Comparison of ENCODE assay signal across 10 cellular contexts in genomic region chr2:8535821-8536685, GRCh38.
DNase-seq lines count a peak whose midpoint lies in the region; ATAC-seq, FAIRE-seq and TF ChIP-seq lines count a peak whose summit lies in the region.
"Had no signal": no experiment of that assay in that cellular context is flagged by ENCODE, and none has a peak within 500 bp of the region (broad histone marks: within the 10 kb centered on the region; RNA-seq: fewer than 3 reads in every experiment).

No MANE protein-coding gene starts in this region.

- no peaks in the 10 kb centered on the region for H4K20me1 ChIP-seq in Loucy (ENCODE audit: insufficient read depth, low read length, poor library complexity, severe bottlenecking)
- no peaks in the 10 kb centered on the region for H4K20me1 ChIP-seq in K562 (replicated peaks; ENCODE audit: control insufficient read depth, insufficient read depth, low read length)

- intact Hi-C loops in CD4-positive, alpha-beta memory T cell (cut with micrococcal nuclease), result no loop called here
- intact Hi-C loops in K562 (cut with micrococcal nuclease), result no loop called here

- H3K9me1 ChIP-seq in K562 (ENCODE audit: control insufficient read depth, insufficient read depth, low read length), result no peaks in the 10 kb centered on the region

- TF ChIP-seq CTCF in Loucy (conservative IDR thresholded peaks at IDR 0.05; ENCODE audit: low read length) (no peak), K562 (IDR thresholded peaks at IDR 0.05 in 2 of 3, conservative IDR thresholded peaks at IDR 0.05 in 1 of 3; ENCODE audit: insufficient read depth in 2 of 3, low read depth in 1 of 3, low read length in 3 of 3) (no peak), nephron (IDR thresholded peaks at IDR 0.05; ENCODE audit: unreplicated experiment in 3 of 3) (no peak)

- WGBS in K562 (ENCODE audit: insufficient coverage, low coverage, missing lambda C conversion rate), result 38% methylated on average over 19 of the region's 19 CpGs

- H3K27me3 ChIP-seq in CD4-positive, alpha-beta memory T cell (ENCODE audit: insufficient read depth, low read length), result no peaks in the 10 kb centered on the region
- H3K27me3 ChIP-seq in Loucy (ENCODE audit: insufficient read depth, low read length, poor library complexity, severe bottlenecking), result no peaks in the 10 kb centered on the region
- H3K27me3 ChIP-seq in K562 (ENCODE audit: control insufficient read depth in 2 of 2, insufficient read depth in 2 of 2, low read length in 2 of 2), result no peaks in the 10 kb centered on the region

- peak; percentile 79 for FAIRE-seq in K562 (lab: Jason Lieb, UNC)

- no peak overlapping the region for H3K27ac ChIP-seq in CD4-positive, alpha-beta memory T cell (ENCODE audit: low read depth, low read length)
- H3K27ac ChIP-seq in K562 (ENCODE audit: extremely low read depth, low read depth, low read length), result no peak overlapping the region

- H3K9ac ChIP-seq in Loucy (ENCODE audit: low read depth, low read length, poor library complexity, severe bottlenecking) (peak overlapping the region; percentile 95), K562 (ENCODE audit: insufficient read depth in 1 of 2, low read depth in 2 of 2, low read length in 2 of 2) (peak overlapping the region in 1 of 2 experiments; percentile 69; a peak in 2 of 4 replicates)

- no peaks in the 10 kb centered on the region for H3K36me3 ChIP-seq in CD4-positive, alpha-beta memory T cell (ENCODE audit: insufficient read depth, low read length)
- H3K36me3 ChIP-seq in Loucy (ENCODE audit: insufficient read depth, low read length) (no peaks in the 10 kb centered on the region; the same call in 1 of the 2 replicates), K562 (ENCODE audit: control insufficient read depth, insufficient read depth, low read length) (no peaks in the 10 kb centered on the region)

- peaks cover 4% of the 10 kb centered on the region; the same call in 1 of the 2 replicates for H3K79me2 ChIP-seq in Loucy (ENCODE audit: insufficient read depth, low read length)
- no peaks in the 10 kb centered on the region for H3K79me2 ChIP-seq in K562 (ENCODE audit: control insufficient read depth, insufficient read depth, low read length)

- DNase-seq in CD4-positive, alpha-beta memory T cell, result no peak
- DNase-seq in K562 (ENCODE audit: extremely low read depth in 1 of 4, low spot score in 3 of 4) (peak in 2 of 4 experiments; percentile 32 to 42), SHP77 (lab: John Stamatoyannopoulos, UW) (no peak), glomerular visceral epithelial cell (ENCODE audit: extremely low spot score) (no peak), RKO (ENCODE audit: low spot score) (no peak)
- DNase-seq: amniotic stem cell, DMS79 treated with DMSO at 0.1 percent for 48 hours had no signal

- H2AFZ ChIP-seq in Loucy (ENCODE audit: low read length) (peak overlapping the region; percentile 23), K562 (ENCODE audit: low read depth, low read length) (peak overlapping the region; percentile 77)

- TF ChIP-seq EP300 in K562 (IDR thresholded peaks at IDR 0.05; ENCODE audit: low read length), result no peak

- H3K4me3 ChIP-seq in CD4-positive, alpha-beta memory T cell (ENCODE audit: low read length in 2 of 2), result no peak overlapping the region
- no peak overlapping the region for H3K4me3 ChIP-seq in Loucy (ENCODE audit: low read length, poor library complexity, severe bottlenecking)
- no peak overlapping the region for H3K4me3 ChIP-seq in K562

- H3K4me3 Mint-ChIP-seq in CD4-positive, alpha-beta memory T cell, result peak overlapping the region in 1 of 8 donors; percentile 32
- no peak overlapping the region for H3K4me3 Mint-ChIP-seq in nephron

- H3K27ac Mint-ChIP-seq in CD4-positive, alpha-beta memory T cell, result peak overlapping the region in 4 of 7 donors; percentile 16 to 87 (median 76)
- peak overlapping the region; percentile 71 to 92 (median 90) for H3K27ac Mint-ChIP-seq in nephron

- TF ChIP-seq RAD21 in K562 (CRISPR knock-in tag; conservative IDR thresholded peaks at IDR 0.05 in 1 of 2, IDR thresholded peaks at IDR 0.05 in 1 of 2), result no peak

- POLR2A ChIA-PET in CD4-positive, alpha-beta memory T cell (lab: Charles Lee; ENCODE audit: partially characterized antibody), result interaction anchor here (1.1 to 1.4 kb wide), 2 partner anchors 9 to 12 kb away, joined by 3 to 4 read pairs; no protein-coding TSS in a partner anchor
- POLR2A ChIA-PET in K562 (lab: Yijun Ruan, JAX), result interaction anchor here (0.6 to 1.7 kb wide), 3 partner anchors 8 to 16 kb away, joined by 3 to 4 read pairs (median 4); no protein-coding TSS in a partner anchor

- no peaks in the 10 kb centered on the region for H3F3A ChIP-seq in Loucy (ENCODE audit: low read depth)

- peaks cover 17 to 43% (median 26%) of the 10 kb centered on the region in 4 donors for H3K4me1 Mint-ChIP-seq in CD4-positive, alpha-beta memory T cell
- H3K4me1 Mint-ChIP-seq in nephron, result peaks cover 51% of the 10 kb centered on the region

- peaks cover 0 to 3% of the 10 kb centered on the region in 2 donors for H3K36me3 Mint-ChIP-seq in CD4-positive, alpha-beta memory T cell
- H3K36me3 Mint-ChIP-seq in nephron (ENCODE audit: low read depth), result peaks cover 4% of the 10 kb centered on the region

- TF ChIP-seq POLR2A in K562 (conservative IDR thresholded peaks at IDR 0.05), result no peak

- no peaks in the 10 kb centered on the region for H3K27me3 Mint-ChIP-seq in CD4-positive, alpha-beta memory T cell
- peaks cover 6% of the 10 kb centered on the region for H3K27me3 Mint-ChIP-seq in nephron (ENCODE audit: low read depth)

- peaks cover 0 to 8% of the 10 kb centered on the region in 2 donors for H3K9me3 ChIP-seq in CD4-positive, alpha-beta memory T cell (ENCODE audit: control insufficient read depth in 1 of 2, low read length in 2 of 2)
- peaks cover 12% of the 10 kb centered on the region for H3K9me3 ChIP-seq in Loucy (ENCODE audit: insufficient read depth, low read depth, low read length)
- H3K9me3 ChIP-seq in K562 (replicated peaks; ENCODE audit: control insufficient read depth, insufficient read depth, low read depth, low read length), result peaks cover 10% of the 10 kb centered on the region; the same call in 1 of the 2 replicates

- no peak overlapping the region for H3K4me2 ChIP-seq in Loucy (ENCODE audit: low read depth, low read length, poor library complexity, severe bottlenecking)
- peak overlapping the region; percentile 58; the same call in 1 of the 2 replicates for H3K4me2 ChIP-seq in K562 (ENCODE audit: insufficient read depth, low read length)

- in situ Hi-C loops in K562 (cut with MboI), result no loop called here

- ATAC-seq in K562 (peak; percentile 25; the same call in 1 of the 3 replicates), HG02642 (IDR thresholded peaks at IDR 0.05; ENCODE audit: poor library complexity, unreplicated experiment) (no peak)

- CTCF ChIA-PET in CD4-positive, alpha-beta memory T cell (lab: Charles Lee; ENCODE audit: partially characterized antibody), result interaction anchor here (1.5 kb wide), 1 partner anchor 9 kb away, joined by 8 read pairs; no protein-coding TSS in a partner anchor
- CTCF ChIA-PET in K562 (lab: Yijun Ruan, JAX; ENCODE audit: low intra/inter-chr PET ratio), result no interaction called here

- H3K9me2 ChIP-seq in Loucy (replicated peaks; ENCODE audit: low read depth, low read length), result no peaks in the 10 kb centered on the region

- peaks cover 32% of the 10 kb centered on the region for H3K4me1 ChIP-seq in CD4-positive, alpha-beta memory T cell (ENCODE audit: insufficient read depth, low read length)
- H3K4me1 ChIP-seq in Loucy (ENCODE audit: insufficient read depth, low read length, poor library complexity, severe bottlenecking), result peaks cover 73% of the 10 kb centered on the region
- H3K4me1 ChIP-seq in K562 (replicated peaks in 1 of 2; ENCODE audit: control insufficient read depth in 2 of 2, insufficient read depth in 2 of 2, low read length in 2 of 2), result peaks cover 32 to 52% of the 10 kb centered on the region in 2 experiments

- peaks cover 0 to 15% (median 11%) of the 10 kb centered on the region in 8 donors for H3K9me3 Mint-ChIP-seq in CD4-positive, alpha-beta memory T cell
- peaks cover 11% of the 10 kb centered on the region for H3K9me3 Mint-ChIP-seq in nephron

- BruUV-seq in K562 (replicated peaks; lab: Mats Ljungman, UMichigan), result no TSS peak

TF ChIP-seq in K562, 482 proteins besides CTCF, POLR2A, EP300 and RAD21 (continues in another document):
- TF ChIP-seq ZBTB1 (CRISPR knock-in tag; IDR thresholded peaks at IDR 0.05; ENCODE audit: borderline replicate concordance, low read depth) (peak; percentile 23; the same call in 1 of the 2 replicates), ZNF668 (CRISPR knock-in tag; IDR thresholded peaks at IDR 0.05) (no peak), RBFOX2 (IDR thresholded peaks at IDR 0.05; ENCODE audit: low read depth, low read length) (peak; percentile 28; the same call in 1 of the 2 replicates), L3MBTL2 (IDR thresholded peaks at IDR 0.05) (peak; percentile 73), ZNF174 (CRISPR knock-in tag; IDR thresholded peaks at IDR 0.05) (no peak), HNRNPLL (IDR thresholded peaks at IDR 0.05; ENCODE audit: low read depth, low read length, poor library complexity, severe bottlenecking) (no peak), TAF7 (tag; IDR thresholded peaks at IDR 0.05) (no peak), GABPB1 (CRISPR knock-in tag; IDR thresholded peaks at IDR 0.05) (0 out of 2 replicates have a peak, but pooled peaks have one; percentile 23), ZBTB17 (CRISPR knock-in tag; IDR thresholded peaks at IDR 0.05) (peak; percentile 36; the same call in 1 of the 2 replicates), ZFX (CRISPR knock-in tag; IDR thresholded peaks at IDR 0.05) (peak; percentile 44)
